1 cellular context compared by ENCODE assay signal in genomic region chr17:59754547-59754946, GRCh38.
TF ChIP-seq lines count a peak whose summit lies in the region.

No MANE protein-coding gene starts in this region.

TF ChIP-seq in HepG2, 621 proteins besides CTCF, POLR2A, EP300 and RAD21 (continued from another document and continues in another):
- TF ChIP-seq, protein P1, sequence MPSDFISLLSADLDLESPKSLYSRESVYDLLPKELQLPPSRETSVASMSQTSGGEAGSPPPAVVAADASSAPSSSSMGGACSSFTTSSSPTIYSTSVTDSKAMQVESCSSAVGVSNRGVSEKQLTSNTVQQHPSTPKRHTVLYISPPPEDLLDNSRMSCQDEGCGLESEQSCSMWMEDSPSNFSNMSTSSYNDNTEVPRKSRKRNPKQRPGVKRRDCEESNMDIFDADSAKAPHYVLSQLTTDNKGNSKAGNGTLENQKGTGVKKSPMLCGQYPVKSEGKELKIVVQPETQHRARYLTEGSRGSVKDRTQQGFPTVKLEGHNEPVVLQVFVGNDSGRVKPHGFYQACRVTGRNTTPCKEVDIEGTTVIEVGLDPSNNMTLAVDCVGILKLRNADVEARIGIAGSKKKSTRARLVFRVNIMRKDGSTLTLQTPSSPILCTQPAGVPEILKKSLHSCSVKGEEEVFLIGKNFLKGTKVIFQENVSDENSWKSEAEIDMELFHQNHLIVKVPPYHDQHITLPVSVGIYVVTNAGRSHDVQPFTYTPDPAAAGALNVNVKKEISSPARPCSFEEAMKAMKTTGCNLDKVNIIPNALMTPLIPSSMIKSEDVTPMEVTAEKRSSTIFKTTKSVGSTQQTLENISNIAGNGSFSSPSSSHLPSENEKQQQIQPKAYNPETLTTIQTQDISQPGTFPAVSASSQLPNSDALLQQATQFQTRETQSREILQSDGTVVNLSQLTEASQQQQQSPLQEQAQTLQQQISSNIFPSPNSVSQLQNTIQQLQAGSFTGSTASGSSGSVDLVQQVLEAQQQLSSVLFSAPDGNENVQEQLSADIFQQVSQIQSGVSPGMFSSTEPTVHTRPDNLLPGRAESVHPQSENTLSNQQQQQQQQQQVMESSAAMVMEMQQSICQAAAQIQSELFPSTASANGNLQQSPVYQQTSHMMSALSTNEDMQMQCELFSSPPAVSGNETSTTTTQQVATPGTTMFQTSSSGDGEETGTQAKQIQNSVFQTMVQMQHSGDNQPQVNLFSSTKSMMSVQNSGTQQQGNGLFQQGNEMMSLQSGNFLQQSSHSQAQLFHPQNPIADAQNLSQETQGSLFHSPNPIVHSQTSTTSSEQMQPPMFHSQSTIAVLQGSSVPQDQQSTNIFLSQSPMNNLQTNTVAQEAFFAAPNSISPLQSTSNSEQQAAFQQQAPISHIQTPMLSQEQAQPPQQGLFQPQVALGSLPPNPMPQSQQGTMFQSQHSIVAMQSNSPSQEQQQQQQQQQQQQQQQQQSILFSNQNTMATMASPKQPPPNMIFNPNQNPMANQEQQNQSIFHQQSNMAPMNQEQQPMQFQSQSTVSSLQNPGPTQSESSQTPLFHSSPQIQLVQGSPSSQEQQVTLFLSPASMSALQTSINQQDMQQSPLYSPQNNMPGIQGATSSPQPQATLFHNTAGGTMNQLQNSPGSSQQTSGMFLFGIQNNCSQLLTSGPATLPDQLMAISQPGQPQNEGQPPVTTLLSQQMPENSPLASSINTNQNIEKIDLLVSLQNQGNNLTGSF (CRISPR knock-in tag; IDR thresholded peaks at IDR 0.05) = no peak
- TF ChIP-seq HNRNPUL1 (IDR thresholded peaks at IDR 0.05; ENCODE audit: low read depth, low read length) = no peak
- no peak for TF ChIP-seq ZNF142 (CRISPR knock-in tag; IDR thresholded peaks at IDR 0.05)
- no peak for TF ChIP-seq ATF2 (CRISPR knock-in tag; IDR thresholded peaks at IDR 0.05)
- peak; percentile 75; the same call in 1 of the 2 replicates for TF ChIP-seq HOMEZ (CRISPR knock-in tag; IDR thresholded peaks at IDR 0.05; ENCODE audit: low read depth)
- TF ChIP-seq ZNF468 (CRISPR knock-in tag; IDR thresholded peaks at IDR 0.05) = no peak
- no peak for TF ChIP-seq ZNF160 (CRISPR knock-in tag; IDR thresholded peaks at IDR 0.05)
- no peak for TF ChIP-seq SETDB1 (CRISPR knock-in tag; IDR thresholded peaks at IDR 0.05; ENCODE audit: borderline replicate concordance)
- TF ChIP-seq HNF1A (IDR thresholded peaks at IDR 0.05; ENCODE audit: low read depth) = 0 out of 2 replicates have a peak, but pooled peaks have one; percentile 26
- peak; percentile 28; the same call in 1 of the 2 replicates for TF ChIP-seq HNF1A (CRISPR knock-in tag; IDR thresholded peaks at IDR 0.05; ENCODE audit: borderline replicate concordance)
- TF ChIP-seq ZFY (CRISPR knock-in tag; IDR thresholded peaks at IDR 0.05) = no peak
- TF ChIP-seq REST (IDR thresholded peaks at IDR 0.05; ENCODE audit: borderline replicate concordance in 1 of 2, low read depth in 1 of 2, low read length in 2 of 2) = peak in 1 of 2 experiments; percentile 49; a peak in 1 of 4 replicates
- no peak for TF ChIP-seq KDM6A (CRISPR knock-in tag; IDR thresholded peaks at IDR 0.05; ENCODE audit: low read depth)
- no peak for TF ChIP-seq ZNF446 (CRISPR knock-in tag; IDR thresholded peaks at IDR 0.05)
- TF ChIP-seq JUNB (CRISPR knock-in tag; IDR thresholded peaks at IDR 0.05; ENCODE audit: borderline replicate concordance) = peak; percentile 94; the same call in 1 of the 2 replicates
- no peak for TF ChIP-seq ZNF609 (CRISPR knock-in tag; IDR thresholded peaks at IDR 0.05; ENCODE audit: borderline replicate concordance)
- TF ChIP-seq NCOR1 (IDR thresholded peaks at IDR 0.05; ENCODE audit: borderline replicate concordance, low read length) = no peak
